In genomic region chr12:12286441-12286840, GRCh38 we compare ENCODE assay signal across 1 cellular context.
TF ChIP-seq lines count a peak whose summit lies in the region.

No MANE protein-coding gene starts in this region.

TF ChIP-seq in HEK293, 187 proteins besides CTCF, POLR2A, EP300 and RAD21 (continued from another document and continues in another):
- TF ChIP-seq ZNF518A (tag by site-specific recombination; conservative IDR thresholded peaks at IDR 0.05; ENCODE audit: low read depth) (peak; percentile 80), GLI2 (tag by site-specific recombination; IDR thresholded peaks at IDR 0.05; ENCODE audit: borderline replicate concordance, low read depth) (peak; percentile 9; the same call in 1 of the 2 replicates), ZNF530 (tag by site-specific recombination; IDR thresholded peaks at IDR 0.05; ENCODE audit: low read depth) (no peak), PRDM4 (tag by site-specific recombination; IDR thresholded peaks at IDR 0.05) (no peak), ZNF140 (tag by site-specific recombination; IDR thresholded peaks at IDR 0.05) (peak; percentile 64; the same call in 1 of the 2 replicates), ZNF394 (tag by site-specific recombination; IDR thresholded peaks at IDR 0.05; ENCODE audit: borderline replicate concordance) (peak; percentile 86), TCF7L2 (IDR thresholded peaks at IDR 0.05; ENCODE audit: borderline replicate concordance, low read depth, low read length) (no peak), ZNF132 (tag by site-specific recombination; IDR thresholded peaks at IDR 0.05; ENCODE audit: borderline replicate concordance) (no peak), ZNF600 (tag by site-specific recombination; IDR thresholded peaks at IDR 0.05) (no peak), ZNF704 (tag by site-specific recombination; IDR thresholded peaks at IDR 0.05) (no peak), ZNF513 (tag by site-specific recombination; IDR thresholded peaks at IDR 0.05) (no peak), ZNF76 (tag by site-specific recombination; IDR thresholded peaks at IDR 0.05; ENCODE audit: borderline replicate concordance, low read depth) (no peak), ZNF777 (tag by site-specific recombination; IDR thresholded peaks at IDR 0.05; ENCODE audit: borderline replicate concordance) (no peak), REPIN1 (tag by site-specific recombination; IDR thresholded peaks at IDR 0.05; ENCODE audit: low read depth) (no peak), ZNF555 (tag by site-specific recombination; conservative IDR thresholded peaks at IDR 0.05) (peak; percentile 60), KLF10 (tag by site-specific recombination; IDR thresholded peaks at IDR 0.05) (no peak), ZNF157 (tag by site-specific recombination; IDR thresholded peaks at IDR 0.05) (no peak), ZNF292 (tag by site-specific recombination; IDR thresholded peaks at IDR 0.05; ENCODE audit: borderline replicate concordance, low read depth) (0 out of 2 replicates have a peak, but pooled peaks have one; percentile 41), ZNF549 (tag by site-specific recombination; IDR thresholded peaks at IDR 0.05) (no peak), ZNF654 (tag by site-specific recombination; IDR thresholded peaks at IDR 0.05; ENCODE audit: low read depth) (0 out of 2 replicates have a peak, but pooled peaks have one; percentile 9), ZBTB48 (tag by site-specific recombination; IDR thresholded peaks at IDR 0.05) (no peak), ZNF404 (tag by site-specific recombination; IDR thresholded peaks at IDR 0.05) (no peak), OVOL3 (tag by site-specific recombination; IDR thresholded peaks at IDR 0.05) (no peak), PRDM1 (tag by site-specific recombination; IDR thresholded peaks at IDR 0.05) (no peak), ZNF214 (tag by site-specific recombination; IDR thresholded peaks at IDR 0.05; ENCODE audit: borderline replicate concordance) (no peak), ZNF23 (tag by site-specific recombination; IDR thresholded peaks at IDR 0.05; ENCODE audit: borderline replicate concordance) (no peak), ZNF10 (tag by site-specific recombination; IDR thresholded peaks at IDR 0.05) (no peak), ZNF433 (tag by site-specific recombination; IDR thresholded peaks at IDR 0.05; ENCODE audit: low read depth) (0 out of 2 replicates have a peak, but pooled peaks have one; percentile 21), ZNF830 (tag by site-specific recombination; IDR thresholded peaks at IDR 0.05; ENCODE audit: low read depth) (no peak), ZNF707 (tag by site-specific recombination; IDR thresholded peaks at IDR 0.05) (no peak), ZNF341 (tag by site-specific recombination; IDR thresholded peaks at IDR 0.05; ENCODE audit: low read depth) (no peak), ZNF266 (tag by site-specific recombination; IDR thresholded peaks at IDR 0.05; ENCODE audit: low read depth) (peak; percentile 60; the same call in 1 of the 2 replicates), ZNF221 (tag by site-specific recombination; IDR thresholded peaks at IDR 0.05; ENCODE audit: borderline replicate concordance) (no peak), ZBTB8A (tag by site-specific recombination; IDR thresholded peaks at IDR 0.05) (peak; percentile 51; the same call in 1 of the 2 replicates), ZNF202 (tag by site-specific recombination; IDR thresholded peaks at IDR 0.05; ENCODE audit: borderline replicate concordance) (peak; percentile 35; the same call in 1 of the 2 replicates), OSR2 (tag by site-specific recombination; IDR thresholded peaks at IDR 0.05) (no peak)
- TF ChIP-seq, protein P1, sequence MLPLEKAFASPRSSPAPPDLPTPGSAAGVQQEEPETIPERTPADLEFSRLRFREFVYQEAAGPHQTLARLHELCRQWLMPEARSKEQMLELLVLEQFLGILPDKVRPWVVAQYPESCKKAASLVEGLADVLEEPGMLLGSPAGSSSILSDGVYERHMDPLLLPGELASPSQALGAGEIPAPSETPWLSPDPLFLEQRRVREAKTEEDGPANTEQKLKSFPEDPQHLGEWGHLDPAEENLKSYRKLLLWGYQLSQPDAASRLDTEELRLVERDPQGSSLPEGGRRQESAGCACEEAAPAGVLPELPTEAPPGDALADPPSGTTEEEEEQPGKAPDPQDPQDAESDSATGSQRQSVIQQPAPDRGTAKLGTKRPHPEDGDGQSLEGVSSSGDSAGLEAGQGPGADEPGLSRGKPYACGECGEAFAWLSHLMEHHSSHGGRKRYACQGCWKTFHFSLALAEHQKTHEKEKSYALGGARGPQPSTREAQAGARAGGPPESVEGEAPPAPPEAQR (tag by site-specific recombination; IDR thresholded peaks at IDR 0.05) = no peak
- TF ChIP-seq, protein P2, sequence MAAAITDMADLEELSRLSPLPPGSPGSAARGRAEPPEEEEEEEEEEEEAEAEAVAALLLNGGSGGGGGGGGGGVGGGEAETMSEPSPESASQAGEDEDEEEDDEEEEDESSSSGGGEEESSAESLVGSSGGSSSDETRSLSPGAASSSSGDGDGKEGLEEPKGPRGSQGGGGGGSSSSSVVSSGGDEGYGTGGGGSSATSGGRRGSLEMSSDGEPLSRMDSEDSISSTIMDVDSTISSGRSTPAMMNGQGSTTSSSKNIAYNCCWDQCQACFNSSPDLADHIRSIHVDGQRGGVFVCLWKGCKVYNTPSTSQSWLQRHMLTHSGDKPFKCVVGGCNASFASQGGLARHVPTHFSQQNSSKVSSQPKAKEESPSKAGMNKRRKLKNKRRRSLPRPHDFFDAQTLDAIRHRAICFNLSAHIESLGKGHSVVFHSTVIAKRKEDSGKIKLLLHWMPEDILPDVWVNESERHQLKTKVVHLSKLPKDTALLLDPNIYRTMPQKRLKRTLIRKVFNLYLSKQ (tag by site-specific recombination; IDR thresholded peaks at IDR 0.05; ENCODE audit: borderline replicate concordance) = no peak
- TF ChIP-seq, protein P3, sequence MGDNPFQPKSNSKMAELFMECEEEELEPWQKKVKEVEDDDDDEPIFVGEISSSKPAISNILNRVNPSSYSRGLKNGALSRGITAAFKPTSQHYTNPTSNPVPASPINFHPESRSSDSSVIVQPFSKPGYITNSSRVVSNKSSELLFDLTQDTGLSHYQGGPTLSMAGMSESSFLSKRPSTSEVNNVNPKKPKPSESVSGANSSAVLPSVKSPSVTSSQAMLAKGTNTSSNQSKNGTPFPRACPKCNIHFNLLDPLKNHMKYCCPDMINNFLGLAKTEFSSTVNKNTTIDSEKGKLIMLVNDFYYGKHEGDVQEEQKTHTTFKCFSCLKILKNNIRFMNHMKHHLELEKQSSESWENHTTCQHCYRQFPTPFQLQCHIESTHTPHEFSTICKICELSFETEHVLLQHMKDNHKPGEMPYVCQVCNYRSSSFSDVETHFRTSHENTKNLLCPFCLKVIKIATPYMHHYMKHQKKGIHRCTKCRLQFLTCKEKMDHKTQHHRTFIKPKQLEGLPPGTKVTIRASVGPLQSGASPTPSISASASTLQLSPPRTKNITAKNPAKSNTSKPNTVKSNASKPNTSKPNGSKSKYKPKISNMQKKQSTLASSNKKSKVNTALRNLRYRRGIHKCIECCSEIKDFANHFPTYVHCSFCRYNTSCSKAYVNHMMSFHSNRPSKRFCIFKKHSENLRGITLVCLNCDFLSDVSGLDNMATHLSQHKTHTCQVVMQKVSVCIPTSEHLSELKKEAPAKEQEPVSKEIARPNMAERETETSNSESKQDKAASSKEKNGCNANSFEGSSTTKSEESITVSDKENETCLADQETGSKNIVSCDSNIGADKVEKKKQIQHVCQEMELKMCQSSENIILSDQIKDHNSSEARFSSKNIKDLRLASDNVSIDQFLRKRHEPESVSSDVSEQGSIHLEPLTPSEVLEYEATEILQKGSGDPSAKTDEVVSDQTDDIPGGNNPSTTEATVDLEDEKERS (tag by site-specific recombination; IDR thresholded peaks at IDR 0.05) = no peak
- TF ChIP-seq, protein P4, sequence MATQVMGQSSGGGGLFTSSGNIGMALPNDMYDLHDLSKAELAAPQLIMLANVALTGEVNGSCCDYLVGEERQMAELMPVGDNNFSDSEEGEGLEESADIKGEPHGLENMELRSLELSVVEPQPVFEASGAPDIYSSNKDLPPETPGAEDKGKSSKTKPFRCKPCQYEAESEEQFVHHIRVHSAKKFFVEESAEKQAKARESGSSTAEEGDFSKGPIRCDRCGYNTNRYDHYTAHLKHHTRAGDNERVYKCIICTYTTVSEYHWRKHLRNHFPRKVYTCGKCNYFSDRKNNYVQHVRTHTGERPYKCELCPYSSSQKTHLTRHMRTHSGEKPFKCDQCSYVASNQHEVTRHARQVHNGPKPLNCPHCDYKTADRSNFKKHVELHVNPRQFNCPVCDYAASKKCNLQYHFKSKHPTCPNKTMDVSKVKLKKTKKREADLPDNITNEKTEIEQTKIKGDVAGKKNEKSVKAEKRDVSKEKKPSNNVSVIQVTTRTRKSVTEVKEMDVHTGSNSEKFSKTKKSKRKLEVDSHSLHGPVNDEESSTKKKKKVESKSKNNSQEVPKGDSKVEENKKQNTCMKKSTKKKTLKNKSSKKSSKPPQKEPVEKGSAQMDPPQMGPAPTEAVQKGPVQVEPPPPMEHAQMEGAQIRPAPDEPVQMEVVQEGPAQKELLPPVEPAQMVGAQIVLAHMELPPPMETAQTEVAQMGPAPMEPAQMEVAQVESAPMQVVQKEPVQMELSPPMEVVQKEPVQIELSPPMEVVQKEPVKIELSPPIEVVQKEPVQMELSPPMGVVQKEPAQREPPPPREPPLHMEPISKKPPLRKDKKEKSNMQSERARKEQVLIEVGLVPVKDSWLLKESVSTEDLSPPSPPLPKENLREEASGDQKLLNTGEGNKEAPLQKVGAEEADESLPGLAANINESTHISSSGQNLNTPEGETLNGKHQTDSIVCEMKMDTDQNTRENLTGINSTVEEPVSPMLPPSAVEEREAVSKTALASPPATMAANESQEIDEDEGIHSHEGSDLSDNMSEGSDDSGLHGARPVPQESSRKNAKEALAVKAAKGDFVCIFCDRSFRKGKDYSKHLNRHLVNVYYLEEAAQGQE (tag by site-specific recombination; IDR thresholded peaks at IDR 0.05) = peak; percentile 64
